ENCODE assay signal across 6 cellular contexts in the genomic region with DNA sequence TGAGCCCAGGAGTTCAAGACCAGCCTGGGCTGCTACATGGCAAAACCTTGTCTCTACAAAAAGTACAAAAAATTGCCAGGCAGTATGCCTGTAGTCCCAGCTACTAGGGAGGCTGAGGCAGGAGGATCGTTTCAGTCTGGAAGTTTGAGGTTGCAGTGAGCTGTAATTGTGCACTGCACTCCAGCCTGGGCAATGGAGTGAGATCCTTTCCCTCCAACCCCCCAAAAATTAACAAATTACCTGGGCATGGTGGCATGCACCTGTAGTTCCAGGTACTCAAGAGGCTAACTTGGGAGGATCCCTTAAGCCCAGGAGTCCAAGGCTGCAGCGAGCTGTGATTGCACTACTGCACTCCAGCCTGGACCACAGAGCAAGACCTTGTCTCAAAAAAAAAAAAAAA.
"Had no signal": no experiment of that assay in that cellular context is flagged by ENCODE, and none has a peak within 500 bp of the region (broad histone marks: within the 10 kb centered on the region; RNA-seq: fewer than 3 reads in every experiment).

No MANE protein-coding gene starts in this region.

- H3K4me3 ChIP-seq: GM23338 had no signal

- H3K9me3 Mint-ChIP-seq: GM23338, HFFc6, IgD-negative memory B cell had no signal

- DNase-seq: H9, HCEC 1CT, HFFc6, KG1 had no signal

- H3K27ac Mint-ChIP-seq: GM23338, H9, HFFc6, IgD-negative memory B cell had no signal

- H3K4me3 Mint-ChIP-seq: GM23338, H9, HFFc6, IgD-negative memory B cell had no signal

- H3K4me1 Mint-ChIP-seq: GM23338 had no signal

- ATAC-seq: GM23338 had no signal
